8 cellular contexts compared by ENCODE assay signal in genomic region chr16:57576429-57576870, GRCh38. TPM values are rescaled to one million over a fixed set of nuclear protein-coding genes. Genes with fewer than 3 reads are reported as not detected.
A peak's percentile ranks its signal among the peaks of the same experiment; 100 is the strongest.
DNase-seq lines count a peak whose midpoint lies in the region; ATAC-seq and TF ChIP-seq lines count a peak whose summit lies in the region.

No MANE protein-coding gene starts in this region.

- peaks cover 24% of the 10 kb centered on the region for H3K4me1 ChIP-seq in CD4-positive, CD25-positive, alpha-beta regulatory T cell (ENCODE audit: control insufficient read depth, insufficient read depth, low read length, poor library complexity, severe bottlenecking)
- H3K4me1 ChIP-seq in foreskin keratinocyte = no peaks in the 10 kb centered on the region
- peaks cover 0 to 5% (median 2%) of the 10 kb centered on the region in 4 donors for H3K4me1 ChIP-seq in tibial artery

- CTCF ChIA-PET in RWPE1 (lab: Yijun Ruan, JAX) = interaction anchor here (0.6 to 2.4 kb wide), 30 partner anchors 9 to 324 kb away, joined by 3 to 13 read pairs (median 3); partner anchors contain the start of genes ADGRG1, CCDC102A and KATNB1

- no peak overlapping the region for H3K4me3 ChIP-seq in CD4-positive, CD25-positive, alpha-beta regulatory T cell (ENCODE audit: low read depth, low read length)
- H3K4me3 ChIP-seq in tibial artery = no peak overlapping the region

- no peak overlapping the region for H3K27ac ChIP-seq in CD4-positive, CD25-positive, alpha-beta regulatory T cell (ENCODE audit: insufficient read depth, low read length, poor library complexity, severe bottlenecking)
- H3K27ac ChIP-seq in RWPE1 (no peak overlapping the region), foreskin keratinocyte (no peak overlapping the region), tibial artery (no peak overlapping the region)

- no peaks in the 10 kb centered on the region for H3K36me3 ChIP-seq in CD4-positive, CD25-positive, alpha-beta regulatory T cell (ENCODE audit: control insufficient read depth, insufficient read depth, low read length)
- no peaks in the 10 kb centered on the region for H3K36me3 ChIP-seq in tibial artery

- no peaks in the 10 kb centered on the region for H3K9me3 ChIP-seq in CD4-positive, CD25-positive, alpha-beta regulatory T cell (ENCODE audit: control insufficient read depth in 2 of 2, low read length in 2 of 2)
- H3K9me3 ChIP-seq in tibial artery = no peaks in the 10 kb centered on the region

- no peaks in the 10 kb centered on the region for H3K36me3 Mint-ChIP-seq in CD4-positive, CD25-positive, alpha-beta regulatory T cell
- peaks cover 27% of the 10 kb centered on the region for H3K36me3 Mint-ChIP-seq in activated T-helper 17 cell treated with anti-CD3 and anti-CD28 coated beads, Interleukin-2, amount 50 U/mL, for 72 hours (ENCODE audit: low read depth)
- H3K36me3 Mint-ChIP-seq in osteocyte (ENCODE audit: unreplicated experiment) = no peaks in the 10 kb centered on the region

- peak overlapping the region in 1 of 3 donors; percentile 49 for H3K27ac Mint-ChIP-seq in CD4-positive, CD25-positive, alpha-beta regulatory T cell
- peak overlapping the region; percentile 87 for H3K27ac Mint-ChIP-seq in activated T-helper 17 cell treated with anti-CD3 and anti-CD28 coated beads, Interleukin-2, amount 50 U/mL, for 72 hours
- H3K27ac Mint-ChIP-seq in osteocyte (ENCODE audit: unreplicated experiment) = no peak overlapping the region

- intact Hi-C loops in tibial artery (cut with DNase I; ENCODE audit: low total_unique reads) = loop anchor here (5.0 kb wide), 1 partner anchor 71 kb away; no protein-coding TSS in a partner anchor

- peaks cover 5 to 34% (median 20%) of the 10 kb centered on the region in 4 donors for H3K4me1 Mint-ChIP-seq in CD4-positive, CD25-positive, alpha-beta regulatory T cell
- H3K4me1 Mint-ChIP-seq in activated T-helper 17 cell treated with anti-CD3 and anti-CD28 coated beads, Interleukin-2, amount 50 U/mL, for 72 hours = peaks cover 37% of the 10 kb centered on the region
- peaks cover 3% of the 10 kb centered on the region for H3K4me1 Mint-ChIP-seq in osteocyte (ENCODE audit: unreplicated experiment)

- H3K27me3 ChIP-seq in CD4-positive, CD25-positive, alpha-beta regulatory T cell (ENCODE audit: control insufficient read depth, insufficient read depth, low read length) = no peaks in the 10 kb centered on the region
- H3K27me3 ChIP-seq in foreskin keratinocyte (no peaks in the 10 kb centered on the region), tibial artery (peaks cover 0 to 37% of the 10 kb centered on the region in 2 donors)

- DNase-seq in CD4-positive, CD25-positive, alpha-beta regulatory T cell = peak; percentile 59 to 86 (median 75)
- peak; percentile 41 for DNase-seq in LHCN-M2 (ENCODE audit: low read depth)
- peak; percentile 66 for DNase-seq in RWPE1 (ENCODE audit: low spot score)
- peak in 1 of 2 donors; percentile 32 for DNase-seq in foreskin keratinocyte
- DNase-seq in osteocyte (ENCODE audit: extremely low spot score, unreplicated experiment) = peak; percentile 89
- DNase-seq in tibial artery = peak; percentile 76 to 78

- peaks cover 0 to 3% (median 0%) of the 10 kb centered on the region in 7 donors for H3K9me3 Mint-ChIP-seq in CD4-positive, CD25-positive, alpha-beta regulatory T cell
- no peaks in the 10 kb centered on the region for H3K9me3 Mint-ChIP-seq in activated T-helper 17 cell treated with anti-CD3 and anti-CD28 coated beads, Interleukin-2, amount 50 U/mL, for 72 hours
- no peaks in the 10 kb centered on the region for H3K9me3 Mint-ChIP-seq in osteocyte (ENCODE audit: unreplicated experiment)

- ATAC-seq in CD4-positive, CD25-positive, alpha-beta regulatory T cell (ENCODE audit: low read depth in 2 of 2) = peak; percentile 61 to 72
- ATAC-seq in GM19397 (IDR thresholded peaks at IDR 0.05; ENCODE audit: unreplicated experiment) (peak; percentile 66), foreskin keratinocyte (peak; percentile 66)
- peak; percentile 69 for ATAC-seq in activated T-helper 17 cell treated with anti-CD3 and anti-CD28 coated beads, Interleukin-2, amount 50 U/mL, for 72 hours (replicated peaks)

- POLR2A ChIA-PET in RWPE1 (lab: Yijun Ruan, JAX; ENCODE audit: low non-redundant PET) = no interaction called here

- peak; percentile 97 for TF ChIP-seq CTCF in RWPE1 (conservative IDR thresholded peaks at IDR 0.05; ENCODE audit: low read depth)
- TF ChIP-seq CTCF in foreskin keratinocyte (conservative IDR thresholded peaks at IDR 0.05) = peak; percentile 95
- peak; percentile 97 for TF ChIP-seq CTCF in osteocyte (IDR thresholded peaks at IDR 0.05)
- TF ChIP-seq CTCF in tibial artery (IDR thresholded peaks at IDR 0.05) = peak; percentile 80 to 94

- peaks cover 12% of the 10 kb centered on the region for H3K27me3 Mint-ChIP-seq in CD4-positive, CD25-positive, alpha-beta regulatory T cell
- no peaks in the 10 kb centered on the region for H3K27me3 Mint-ChIP-seq in activated T-helper 17 cell treated with anti-CD3 and anti-CD28 coated beads, Interleukin-2, amount 50 U/mL, for 72 hours
- H3K27me3 Mint-ChIP-seq in osteocyte (ENCODE audit: unreplicated experiment) = peaks cover 13% of the 10 kb centered on the region

- H3K4me3 Mint-ChIP-seq in CD4-positive, CD25-positive, alpha-beta regulatory T cell = peak overlapping the region in 1 of 4 donors; percentile 48
- H3K4me3 Mint-ChIP-seq in activated T-helper 17 cell treated with anti-CD3 and anti-CD28 coated beads, Interleukin-2, amount 50 U/mL, for 72 hours = no peak overlapping the region
- H3K4me3 Mint-ChIP-seq in osteocyte (ENCODE audit: unreplicated experiment) = no peak overlapping the region

RNA-seq across cellular contexts. Expression of gene ADGRG5, which starts 34.0 kb away (rescaled TPM):
- total RNA-seq in CD4-positive, CD25-positive, alpha-beta regulatory T cell = 0.72 TPM
- 1 to 10 TPM in 1 of 4 donors, under 1 TPM in 3; 0.26 to 1.1 (median 0.51) TPM for polyA plus RNA-seq in CD4-positive, CD25-positive, alpha-beta regulatory T cell
- not detected in 2 replicates for total RNA-seq in LHCN-M2 (2014; rRNA removed)
- 0.01 TPM for polyA plus RNA-seq in LHCN-M2 (2012)
- total RNA-seq in activated T-helper 17 cell treated with anti-CD3 and anti-CD28 coated beads, Interleukin-2, amount 50 U/mL, for 72 hours = 10 to 100 TPM; 13.7 to 36.9 TPM
- total RNA-seq in foreskin keratinocyte = not detected in 2 replicates
- polyA plus RNA-seq in foreskin keratinocyte = 0.02 TPM in 1 of 2 replicates, not detected in the other
- total RNA-seq in osteocyte = not detected in 2 replicates

RNA-seq across cellular contexts. Expression of gene CCDC102A, which starts 40.1 kb away (rescaled TPM):
- total RNA-seq in CD4-positive, CD25-positive, alpha-beta regulatory T cell = 4.7 TPM
- polyA plus RNA-seq in CD4-positive, CD25-positive, alpha-beta regulatory T cell = 1 to 10 TPM; 1.9 to 4.0 (median 2.8) TPM
- 7.7 and 9.9 TPM in 2 replicates for total RNA-seq in LHCN-M2 (2014; rRNA removed)
- 4.6 TPM for polyA plus RNA-seq in LHCN-M2 (2012)
- total RNA-seq in activated T-helper 17 cell treated with anti-CD3 and anti-CD28 coated beads, Interleukin-2, amount 50 U/mL, for 72 hours = 10 to 100 TPM; 16.7 to 21.2 TPM
- total RNA-seq in foreskin keratinocyte = 4.9 and 5.1 TPM in 2 replicates
- 4.0 and 4.2 TPM in 2 replicates for polyA plus RNA-seq in foreskin keratinocyte
- 17.2 and 18.8 TPM in 2 replicates for total RNA-seq in osteocyte

RNA-seq across cellular contexts. Expression of gene ADGRG1, which starts 52.0 kb away (rescaled TPM):
- total RNA-seq in CD4-positive, CD25-positive, alpha-beta regulatory T cell = 1.2 TPM
- polyA plus RNA-seq in CD4-positive, CD25-positive, alpha-beta regulatory T cell = under 1 TPM in 3 of 4 donors, not detected in 1; 0.16 to 0.48 (median 0.33) TPM
- total RNA-seq in LHCN-M2 (2014; rRNA removed) = 1.3 and 5.5 TPM in 2 replicates
- polyA plus RNA-seq in LHCN-M2 (2012) = 2.2 TPM
- 10 to 100 TPM; 10.7 to 34.3 TPM for total RNA-seq in activated T-helper 17 cell treated with anti-CD3 and anti-CD28 coated beads, Interleukin-2, amount 50 U/mL, for 72 hours
- 40.6 and 64.6 TPM in 2 replicates for total RNA-seq in foreskin keratinocyte
- 35.5 and 50.5 TPM in 2 replicates for polyA plus RNA-seq in foreskin keratinocyte
- total RNA-seq in osteocyte = 4.6 and 4.8 TPM in 2 replicates
